ENCODE assay signal across 14 cellular contexts in genomic region chr4:73917081-73917501, GRCh38. TPM values are rescaled to one million over a fixed set of nuclear protein-coding genes. Genes with fewer than 3 reads are reported as not detected.
DNase-seq lines count a peak whose midpoint lies in the region; ATAC-seq and TF ChIP-seq lines count a peak whose summit lies in the region.
"Had no signal": no experiment of that assay in that cellular context is flagged by ENCODE, and none has a peak within 500 bp of the region (broad histone marks: within the 10 kb centered on the region; RNA-seq: fewer than 3 reads in every experiment).

No MANE protein-coding gene starts in this region.

- no peak overlapping the region for H2AFZ ChIP-seq in mammary epithelial cell (ENCODE audit: low read depth, low read length)
- H2AFZ ChIP-seq: parathyroid adenoma had no signal

- ATAC-seq in left lung (peak; percentile 83), HG03039 (IDR thresholded peaks at IDR 0.05; ENCODE audit: unreplicated experiment) (no peak), HG03442 (IDR thresholded peaks at IDR 0.05; ENCODE audit: unreplicated experiment) (no peak), HG03095 (IDR thresholded peaks at IDR 0.05; ENCODE audit: unreplicated experiment) (no peak)
- ATAC-seq: CD8-positive, alpha-beta T cell had no signal

- peak; percentile 72 for DNase-seq in ACHN
- peak; percentile 65 for DNase-seq in HS-27A (ENCODE audit: low read depth)
- DNase-seq in mammary epithelial cell: peak; percentile 95
- DNase-seq in left lung: no peak
- DNase-seq in cerebellar nuclear complex (lab: John Stamatoyannopoulos, UW): no peak
- DNase-seq: activated CD4-positive, alpha-beta T cell treated with anti-CD3 and anti-CD28 coated beads, Interleukin-2, amount 50 U/mL, for 4 hours; NCI-H1694; Peyer's patch had no signal

- dilution Hi-C loops in mammary epithelial cell (cut with HindIII; ENCODE audit: low sequenced_read_pairs): no loop called here

- H4K20me1 ChIP-seq in mammary epithelial cell (ENCODE audit: insufficient read depth, low read length): no peaks in the 10 kb centered on the region

- H3K9ac ChIP-seq in mammary epithelial cell (ENCODE audit: insufficient read depth, low read length): no peak overlapping the region
- H3K9ac ChIP-seq: parathyroid adenoma had no signal

- H3K79me2 ChIP-seq in mammary epithelial cell (ENCODE audit: insufficient read depth, low read length): no peaks in the 10 kb centered on the region
- H3K79me2 ChIP-seq: parathyroid adenoma had no signal

- H3K4me2 ChIP-seq in mammary epithelial cell (ENCODE audit: insufficient read depth, low read depth, low read length): peak overlapping the region; percentile 48

- H3K36me3 ChIP-seq in mammary epithelial cell (ENCODE audit: insufficient read depth, low read length) (no peaks in the 10 kb centered on the region), left lung (no peaks in the 10 kb centered on the region)
- H3K36me3 ChIP-seq: cardiac muscle cell, Peyer's patch had no signal

- intact Hi-C loops in mammary epithelial cell (cut with micrococcal nuclease) (loop anchor here (1.0 kb wide), 1 partner anchor 49 kb away; no protein-coding TSS in a partner anchor), left lung (cut with DNase I) (no loop called here)

- BruUV-seq in mammary epithelial cell (replicated peaks; lab: Mats Ljungman, UMichigan): no TSS peak

- H3K9me3 ChIP-seq in mammary epithelial cell (replicated peaks; ENCODE audit: insufficient read depth, low read length) (no peaks in the 10 kb centered on the region), left lung (no peaks in the 10 kb centered on the region)
- H3K9me3 ChIP-seq: Peyer's patch had no signal

- H3K4me1 ChIP-seq in mammary epithelial cell (ENCODE audit: insufficient read depth, low read length) (peaks cover 36% of the 10 kb centered on the region), left lung (no peaks in the 10 kb centered on the region)
- H3K4me1 ChIP-seq: parathyroid adenoma, Peyer's patch had no signal

- in situ Hi-C loops in ACHN (cut with HindIII; ENCODE audit: low pct_ligation_motif_present, low pct_unique_long_range_greater_than_20kb, low sequenced_read_pairs): no loop called here
- in situ Hi-C loops in mammary epithelial cell (cut with MboI; ENCODE audit: low sequenced_read_pairs in 2 of 2): loop anchor here in 1 of 2 donors (5.0 to 25.0 kb wide), 2 partner anchors 45 to 195 kb away; no protein-coding TSS in a partner anchor

- WGBS in mammary epithelial cell (ENCODE audit: low coverage, missing lambda C conversion rate): 23% methylated on average over 2 of the region's 2 CpGs

- TF ChIP-seq CTCF in mammary epithelial cell (conservative IDR thresholded peaks at IDR 0.05 in 1 of 2, IDR thresholded peaks at IDR 0.05 in 1 of 2; ENCODE audit: extremely low read depth in 1 of 2, insufficient read depth in 1 of 2, low read depth in 1 of 2, low read length in 2 of 2) (no peak), left lung (IDR thresholded peaks at IDR 0.05) (no peak)

- H3K27ac ChIP-seq in mammary epithelial cell (ENCODE audit: insufficient read depth, low read depth, low read length): peak overlapping the region; percentile 67
- H3K27ac ChIP-seq in left lung: no peak overlapping the region
- H3K27ac ChIP-seq: cardiac muscle cell, parathyroid adenoma had no signal

- CTCF ChIA-PET in mammary epithelial cell (lab: Charles Lee; ENCODE audit: low non-redundant PET): no interaction called here

- H3K4me3 ChIP-seq in mammary epithelial cell (replicated peaks in 1 of 3; ENCODE audit: insufficient read depth in 1 of 3, low read depth in 2 of 3, low read length in 3 of 3) (no peak overlapping the region), left lung (no peak overlapping the region)
- H3K4me3 ChIP-seq: cardiac muscle cell, Peyer's patch had no signal

- H3K27me3 ChIP-seq in mammary epithelial cell (ENCODE audit: insufficient read depth, low read length): no peaks in the 10 kb centered on the region
- no peaks in the 10 kb centered on the region for H3K27me3 ChIP-seq in left lung
- H3K27me3 ChIP-seq: cardiac muscle cell had no signal

RNA-seq across cellular contexts. Expression of gene CXCL1, which starts 47.9 kb away (rescaled TPM):
- total RNA-seq in mammary epithelial cell (10 to 100 TPM; 11.7 to 43.3 TPM), left lung (10 to 100 TPM in 1 of 2 donors, 1 to 10 TPM in 1; 4.1 to 39.0 TPM)
- polyA plus RNA-seq in mammary epithelial cell: 25.3 TPM
- 15.2 TPM for polyA minus RNA-seq in mammary epithelial cell
- total RNA-seq: cardiac muscle cell; CD8-positive, alpha-beta T cell had no signal
- polyA plus RNA-seq: cardiac muscle cell had no signal

Comparison
In these comparisons a context has a peak if more than half of its experiments do, and no peak if none do; other contexts are left out.
1. DNase-seq: peak in ACHN (single experiment), HS-27A (single experiment) and mammary epithelial cell (single experiment); none in left lung (0 of 2) and cerebellar nuclear complex (0 of 2).